Comparison of ENCODE assay signal across 9 cellular contexts in genomic region chr2:55839182-55839819, GRCh38.
DNase-seq lines count a peak whose midpoint lies in the region; ATAC-seq and TF ChIP-seq lines count a peak whose summit lies in the region.
"Had no signal": no experiment of that assay in that cellular context is flagged by ENCODE, and none has a peak within 500 bp of the region (broad histone marks: within the 10 kb centered on the region; RNA-seq: fewer than 3 reads in every experiment).

No MANE protein-coding gene starts in this region.

- DNase-seq in HCEC 1CT (peak; percentile 32), NCI-H510A (lab: John Stamatoyannopoulos, UW) (peak; percentile 74), epithelial cell of prostate (ENCODE audit: low read depth, low spot score) (peak; percentile 87), osteoblast (ENCODE audit: insufficient read length, low spot score, missing footprints) (peak; percentile 58), Peyer's patch (no peak), pons (ENCODE audit: low spot score) (no peak), KBM-7 (no peak)
- DNase-seq in activated CD8-positive, alpha-beta memory T cell treated with anti-CD3 and anti-CD28 coated beads, Interleukin-2, amount 10 ng/mL, durations not matched to agents 7 days and 5 days, result no peak
- DNase-seq: activated naive CD4-positive, alpha-beta T cell had no signal

- no peak overlapping the region for H3K4me3 Mint-ChIP-seq in activated CD8-positive, alpha-beta memory T cell treated with anti-CD3 and anti-CD28 coated beads, Interleukin-2, amount 10 ng/mL, durations not matched to agents 7 days and 5 days

- no peak overlapping the region for H3K27ac Mint-ChIP-seq in activated CD8-positive, alpha-beta memory T cell treated with anti-CD3 and anti-CD28 coated beads, Interleukin-2, amount 10 ng/mL, durations not matched to agents 7 days and 5 days

- ATAC-seq in activated CD8-positive, alpha-beta memory T cell treated with anti-CD3 and anti-CD28 coated beads, Interleukin-2, amount 10 ng/mL, durations not matched to agents 7 days and 5 days, result no peak

- H3K9me3 Mint-ChIP-seq in activated CD8-positive, alpha-beta memory T cell treated with anti-CD3 and anti-CD28 coated beads, Interleukin-2, amount 10 ng/mL, durations not matched to agents 7 days and 5 days (ENCODE audit: low read depth), result peaks cover 2% of the 10 kb centered on the region

- in situ Hi-C loops in KBM-7 (cut with MboI; ENCODE audit: low pct_unique_long_range_greater_than_20kb, low sequenced_read_pairs), result no loop called here

- H2AFZ ChIP-seq in osteoblast (ENCODE audit: low read length), result no peak overlapping the region

- H3K36me3 ChIP-seq in osteoblast (ENCODE audit: insufficient read depth, low read length), result no peaks in the 10 kb centered on the region
- H3K36me3 ChIP-seq in Peyer's patch, result no peaks in the 10 kb centered on the region

- CTCF ChIA-PET in activated CD8-positive, alpha-beta memory T cell treated with anti-CD3 and anti-CD28 coated beads, Interleukin-2, amount 10 ng/mL, durations not matched to agents 7 days and 5 days (lab: Charles Lee), result no interaction called here

- H3K4me2 ChIP-seq in osteoblast (ENCODE audit: insufficient read depth, low read length), result peak overlapping the region; percentile 5

- peaks cover 32% of the 10 kb centered on the region for H3K4me1 ChIP-seq in osteoblast (ENCODE audit: insufficient read depth, low read length)
- H3K4me1 ChIP-seq in Peyer's patch, result no peaks in the 10 kb centered on the region

- H4K20me1 ChIP-seq in osteoblast (ENCODE audit: insufficient read depth, low read length), result no peaks in the 10 kb centered on the region

- H3K27ac ChIP-seq in epithelial cell of prostate, result peak overlapping the region; percentile 96
- peak overlapping the region; percentile 31 for H3K27ac ChIP-seq in osteoblast (ENCODE audit: low read depth, low read length)
- no peak overlapping the region for H3K27ac ChIP-seq in Peyer's patch

- TF ChIP-seq CTCF in osteoblast (IDR thresholded peaks at IDR 0.05; ENCODE audit: extremely low read depth, low read depth, low read length) (no peak), Peyer's patch (IDR thresholded peaks at IDR 0.05) (no peak)

- no peak for TF ChIP-seq POLR2A in Peyer's patch (IDR thresholded peaks at IDR 0.05)

- H3K27me3 Mint-ChIP-seq in activated CD8-positive, alpha-beta memory T cell treated with anti-CD3 and anti-CD28 coated beads, Interleukin-2, amount 10 ng/mL, durations not matched to agents 7 days and 5 days, result no peaks in the 10 kb centered on the region

- no peaks in the 10 kb centered on the region for H3K79me2 ChIP-seq in osteoblast (ENCODE audit: insufficient read depth, low read length)

- H3K4me1 Mint-ChIP-seq in activated CD8-positive, alpha-beta memory T cell treated with anti-CD3 and anti-CD28 coated beads, Interleukin-2, amount 10 ng/mL, durations not matched to agents 7 days and 5 days, result no peaks in the 10 kb centered on the region

- H3K27me3 ChIP-seq in osteoblast (ENCODE audit: insufficient read depth, low read length) (no peaks in the 10 kb centered on the region), Peyer's patch (no peaks in the 10 kb centered on the region)

- H3K36me3 Mint-ChIP-seq in activated CD8-positive, alpha-beta memory T cell treated with anti-CD3 and anti-CD28 coated beads, Interleukin-2, amount 10 ng/mL, durations not matched to agents 7 days and 5 days, result no peaks in the 10 kb centered on the region

- H3K4me3 ChIP-seq in osteoblast (ENCODE audit: insufficient read depth, low read length) (no peak overlapping the region), Peyer's patch (no peak overlapping the region)

- H3K9me3 ChIP-seq in osteoblast (ENCODE audit: low read depth, low read length) (no peaks in the 10 kb centered on the region), Peyer's patch (no peaks in the 10 kb centered on the region)

Comparison
In these comparisons a context has a peak if more than half of its experiments do, and no peak if none do; other contexts are left out.
1. DNase-seq: peak in HCEC 1CT (single experiment), NCI-H510A (single experiment), epithelial cell of prostate (single experiment) and osteoblast (single experiment); none in activated CD8-positive, alpha-beta memory T cell treated with anti-CD3 and anti-CD28 coated beads, Interleukin-2, amount 10 ng/mL, durations not matched to agents 7 days and 5 days (single experiment), Peyer's patch (0 of 3), pons (single experiment) and KBM-7 (single experiment).
2. H3K27ac ChIP-seq: peak in epithelial cell of prostate (single experiment) and osteoblast (single experiment); none in Peyer's patch (0 of 4).